8 cellular contexts compared by ENCODE assay signal in genomic region chr19:34429553-34429952, GRCh38. TPM values are rescaled to one million over a fixed set of nuclear protein-coding genes. Genes with fewer than 3 reads are reported as not detected.
DNase-seq lines count a peak whose midpoint lies in the region; ATAC-seq and TF ChIP-seq lines count a peak whose summit lies in the region.

No MANE protein-coding gene starts in this region.

- DNase-seq in right atrium auricular region (ENCODE audit: low spot score) (no peak), Right ventricle myocardium inferior (ENCODE audit: missing footprints) (no peak), breast epithelium (ENCODE audit: low spot score in 2 of 2) (no peak), cerebellar nuclear complex (lab: John Stamatoyannopoulos, UW) (no peak)

- peak overlapping the region in 1 of 2 donors; percentile 69 for H3K9ac ChIP-seq in mucosa of rectum (ENCODE audit: low read depth in 1 of 2, low read length in 2 of 2)

- H3K4me1 ChIP-seq in right atrium auricular region (peaks cover 0 to 49% of the 10 kb centered on the region in 2 donors), breast epithelium (no peaks in the 10 kb centered on the region), mucosa of rectum (ENCODE audit: control insufficient read depth in 2 of 2, insufficient read depth in 2 of 2, low read length in 2 of 2) (peaks cover 4 to 5% of the 10 kb centered on the region in 2 donors)

- ATAC-seq in Right ventricle myocardium inferior: no peak
- no peak for ATAC-seq in GM21528 (IDR thresholded peaks at IDR 0.05; ENCODE audit: low FRiP score, unreplicated experiment)
- ATAC-seq in HG02763 (IDR thresholded peaks at IDR 0.05; ENCODE audit: unreplicated experiment): no peak
- ATAC-seq in GM21360 (IDR thresholded peaks at IDR 0.05; ENCODE audit: unreplicated experiment): no peak

- H3K36me3 ChIP-seq in right atrium auricular region: no peaks in the 10 kb centered on the region
- no peaks in the 10 kb centered on the region for H3K36me3 ChIP-seq in breast epithelium
- H3K36me3 ChIP-seq in mucosa of rectum (ENCODE audit: control insufficient read depth in 2 of 2, insufficient read depth in 2 of 2, low read length in 2 of 2): peaks cover 0 to 20% of the 10 kb centered on the region in 2 donors

- no peaks in the 10 kb centered on the region for H3K27me3 ChIP-seq in right atrium auricular region
- H3K27me3 ChIP-seq in breast epithelium: no peaks in the 10 kb centered on the region
- no peaks in the 10 kb centered on the region for H3K27me3 ChIP-seq in mucosa of rectum (ENCODE audit: control insufficient read depth in 2 of 2, insufficient read depth in 2 of 2, low read length in 2 of 2)

- H3K27ac ChIP-seq in right atrium auricular region (peak overlapping the region; percentile 91 to 97), breast epithelium (peak overlapping the region in 1 of 2 donors; percentile 92), mucosa of rectum (ENCODE audit: low read depth in 2 of 2, low read length in 2 of 2) (no peak overlapping the region)

- H3K4me3 ChIP-seq in right atrium auricular region (peak overlapping the region; percentile 9 to 96), breast epithelium (peak overlapping the region; percentile 92 to 99 (median 98)), mucosa of rectum (ENCODE audit: low read length in 2 of 2) (peak overlapping the region; percentile 86 to 95)

- TF ChIP-seq CTCF in right atrium auricular region (IDR thresholded peaks at IDR 0.05): no peak
- no peak for TF ChIP-seq CTCF in breast epithelium (IDR thresholded peaks at IDR 0.05)

- intact Hi-C loops in Right ventricle myocardium inferior (cut with DNase I) (loop anchor here (2.0 kb wide), 2 partner anchors 29 to 71 kb away; no protein-coding TSS in a partner anchor), breast epithelium (cut with DNase I; ENCODE audit: low total_unique reads) (no loop called here)

- H3K9me3 ChIP-seq in right atrium auricular region (no peaks in the 10 kb centered on the region), breast epithelium (no peaks in the 10 kb centered on the region), mucosa of rectum (ENCODE audit: control insufficient read depth in 2 of 2, low read length in 2 of 2) (no peaks in the 10 kb centered on the region)

- TF ChIP-seq POLR2A in breast epithelium (IDR thresholded peaks at IDR 0.05): no peak

RNA-seq across cellular contexts. Expression of gene UBA2, which starts 1.4 kb away (rescaled TPM):
- total RNA-seq in right atrium auricular region (10 to 100 TPM; 42.1 to 52.3 TPM), Right ventricle myocardium inferior (42.4 TPM), breast epithelium (100 to 1,000 TPM; 105 to 176 (median 127) TPM)

RNA-seq across cellular contexts. Expression of gene PDCD2L, which starts 25.4 kb away (rescaled TPM):
- 10 to 100 TPM in 1 of 2 donors, 1 to 10 TPM in 1; 9.5 to 14.0 TPM for total RNA-seq in right atrium auricular region
- 10.6 TPM for total RNA-seq in Right ventricle myocardium inferior
- 10 to 100 TPM in 2 of 3 donors, 1 to 10 TPM in 1; 7.8 to 15.7 (median 10.9) TPM for total RNA-seq in breast epithelium

RNA-seq across cellular contexts. Expression of gene WTIP, which starts 52.0 kb away (rescaled TPM):
- 10 to 100 TPM in 1 of 2 donors, 1 to 10 TPM in 1; 8.3 to 32.3 TPM for total RNA-seq in right atrium auricular region
- total RNA-seq in Right ventricle myocardium inferior: 21.8 TPM
- total RNA-seq in breast epithelium: 10 to 100 TPM; 11.9 to 20.6 (median 14.9) TPM

Comparison
In these comparisons a context has a peak if more than half of its experiments do, and no peak if none do; other contexts are left out.
1. H3K27ac ChIP-seq: peak in right atrium auricular region (2 of 2); none in mucosa of rectum (0 of 2).
2. Peak in every context shown above with its lines, with median percentiles within 50 percentile points of each other: H3K4me3 ChIP-seq.